In the genomic region with DNA sequence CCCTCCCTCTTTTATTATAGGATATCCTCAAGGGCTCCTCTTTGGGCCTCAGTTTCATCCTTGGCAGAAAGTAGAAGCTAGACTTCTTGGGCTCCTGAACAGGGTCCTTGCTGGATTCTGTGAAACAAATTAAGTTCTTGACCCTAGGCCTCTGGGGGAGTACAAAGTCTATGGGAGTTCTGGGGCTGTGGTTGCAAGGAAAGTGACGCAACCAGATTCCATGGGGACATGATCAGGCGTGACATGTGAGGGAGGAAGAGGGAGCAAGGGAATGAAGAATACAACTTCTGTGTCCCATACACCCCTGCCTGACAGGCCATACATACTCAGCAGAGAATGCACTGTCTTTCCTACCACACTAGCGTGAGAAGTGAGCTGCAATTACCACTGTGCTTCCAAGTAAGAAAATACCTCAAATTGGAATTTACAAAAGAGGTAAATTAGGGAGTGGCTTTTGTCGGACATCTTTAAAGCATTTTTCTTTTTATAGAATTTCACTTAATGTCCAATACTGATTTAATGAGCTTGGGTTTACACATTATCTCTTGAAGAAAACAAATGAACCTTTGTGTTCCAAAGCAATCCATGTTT, we compare ENCODE assay signal across 1 cellular context.
TF ChIP-seq lines count a peak whose summit lies in the region.

No MANE protein-coding gene starts in this region.

TF ChIP-seq in HepG2, 621 proteins besides CTCF, POLR2A, EP300 and RAD21 (continued from another document):
- TF ChIP-seq, protein P1, sequence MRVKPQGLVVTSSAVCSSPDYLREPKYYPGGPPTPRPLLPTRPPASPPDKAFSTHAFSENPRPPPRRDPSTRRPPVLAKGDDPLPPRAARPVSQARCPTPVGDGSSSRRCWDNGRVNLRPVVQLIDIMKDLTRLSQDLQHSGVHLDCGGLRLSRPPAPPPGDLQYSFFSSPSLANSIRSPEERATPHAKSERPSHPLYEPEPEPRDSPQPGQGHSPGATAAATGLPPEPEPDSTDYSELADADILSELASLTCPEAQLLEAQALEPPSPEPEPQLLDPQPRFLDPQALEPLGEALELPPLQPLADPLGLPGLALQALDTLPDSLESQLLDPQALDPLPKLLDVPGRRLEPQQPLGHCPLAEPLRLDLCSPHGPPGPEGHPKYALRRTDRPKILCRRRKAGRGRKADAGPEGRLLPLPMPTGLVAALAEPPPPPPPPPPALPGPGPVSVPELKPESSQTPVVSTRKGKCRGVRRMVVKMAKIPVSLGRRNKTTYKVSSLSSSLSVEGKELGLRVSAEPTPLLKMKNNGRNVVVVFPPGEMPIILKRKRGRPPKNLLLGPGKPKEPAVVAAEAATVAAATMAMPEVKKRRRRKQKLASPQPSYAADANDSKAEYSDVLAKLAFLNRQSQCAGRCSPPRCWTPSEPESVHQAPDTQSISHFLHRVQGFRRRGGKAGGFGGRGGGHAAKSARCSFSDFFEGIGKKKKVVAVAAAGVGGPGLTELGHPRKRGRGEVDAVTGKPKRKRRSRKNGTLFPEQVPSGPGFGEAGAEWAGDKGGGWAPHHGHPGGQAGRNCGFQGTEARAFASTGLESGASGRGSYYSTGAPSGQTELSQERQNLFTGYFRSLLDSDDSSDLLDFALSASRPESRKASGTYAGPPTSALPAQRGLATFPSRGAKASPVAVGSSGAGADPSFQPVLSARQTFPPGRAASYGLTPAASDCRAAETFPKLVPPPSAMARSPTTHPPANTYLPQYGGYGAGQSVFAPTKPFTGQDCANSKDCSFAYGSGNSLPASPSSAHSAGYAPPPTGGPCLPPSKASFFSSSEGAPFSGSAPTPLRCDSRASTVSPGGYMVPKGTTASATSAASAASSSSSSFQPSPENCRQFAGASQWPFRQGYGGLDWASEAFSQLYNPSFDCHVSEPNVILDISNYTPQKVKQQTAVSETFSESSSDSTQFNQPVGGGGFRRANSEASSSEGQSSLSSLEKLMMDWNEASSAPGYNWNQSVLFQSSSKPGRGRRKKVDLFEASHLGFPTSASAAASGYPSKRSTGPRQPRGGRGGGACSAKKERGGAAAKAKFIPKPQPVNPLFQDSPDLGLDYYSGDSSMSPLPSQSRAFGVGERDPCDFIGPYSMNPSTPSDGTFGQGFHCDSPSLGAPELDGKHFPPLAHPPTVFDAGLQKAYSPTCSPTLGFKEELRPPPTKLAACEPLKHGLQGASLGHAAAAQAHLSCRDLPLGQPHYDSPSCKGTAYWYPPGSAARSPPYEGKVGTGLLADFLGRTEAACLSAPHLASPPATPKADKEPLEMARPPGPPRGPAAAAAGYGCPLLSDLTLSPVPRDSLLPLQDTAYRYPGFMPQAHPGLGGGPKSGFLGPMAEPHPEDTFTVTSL (CRISPR knock-in tag; IDR thresholded peaks at IDR 0.05; ENCODE audit: borderline replicate concordance) = peak; percentile 44; the same call in 1 of the 2 replicates
- TF ChIP-seq MLX (CRISPR knock-in tag; IDR thresholded peaks at IDR 0.05) (peak; percentile 66; the same call in 1 of the 2 replicates), ZKSCAN5 (CRISPR knock-in tag; IDR thresholded peaks at IDR 0.05) (no peak), TCF7 (IDR thresholded peaks at IDR 0.05; ENCODE audit: low read depth) (no peak), KDM1A (CRISPR knock-in tag; IDR thresholded peaks at IDR 0.05) (0 out of 2 replicates have a peak, but pooled peaks have one; percentile 17), SPEN (CRISPR knock-in tag; IDR thresholded peaks at IDR 0.05; ENCODE audit: low read depth) (peak; percentile 63; the same call in 1 of the 2 replicates), RFXANK (CRISPR knock-in tag; IDR thresholded peaks at IDR 0.05) (no peak), TARDBP (CRISPR knock-in tag; IDR thresholded peaks at IDR 0.05) (peak; percentile 21; the same call in 1 of the 2 replicates), ZNF672 (CRISPR knock-in tag; IDR thresholded peaks at IDR 0.05) (no peak), ZNF644 (CRISPR knock-in tag; IDR thresholded peaks at IDR 0.05; ENCODE audit: low read depth) (0 out of 2 replicates have a peak, but pooled peaks have one; percentile 47), SAP130 (CRISPR knock-in tag; IDR thresholded peaks at IDR 0.05; ENCODE audit: low read depth) (peak; percentile 74), LCORL (IDR thresholded peaks at IDR 0.05) (no peak), LCORL (CRISPR knock-in tag; IDR thresholded peaks at IDR 0.05) (0 out of 2 replicates have a peak, but pooled peaks have one; percentile 42), ZNF263 (CRISPR knock-in tag; IDR thresholded peaks at IDR 0.05) (peak; percentile 49; the same call in 1 of the 2 replicates), SOX13 (IDR thresholded peaks at IDR 0.05) (no peak), SOX13 (CRISPR knock-in tag; conservative IDR thresholded peaks at IDR 0.05 in 1 of 2, IDR thresholded peaks at IDR 0.05 in 1 of 2) (peak in 1 of 2 experiments; percentile 57; a peak in 2 of 4 replicates), ATRX (CRISPR knock-in tag; IDR thresholded peaks at IDR 0.05; ENCODE audit: borderline replicate concordance) (no peak), TBX2 (CRISPR knock-in tag; IDR thresholded peaks at IDR 0.05; ENCODE audit: borderline replicate concordance) (peak; percentile 53; the same call in 1 of the 2 replicates), IRX3 (CRISPR knock-in tag; IDR thresholded peaks at IDR 0.05; ENCODE audit: borderline replicate concordance, low read depth) (no peak), SOX5 (CRISPR knock-in tag; IDR thresholded peaks at IDR 0.05; ENCODE audit: borderline replicate concordance) (peak; percentile 27; the same call in 1 of the 2 replicates), GPN1 (CRISPR knock-in tag; IDR thresholded peaks at IDR 0.05; ENCODE audit: borderline replicate concordance) (no peak), ZNF296 (CRISPR knock-in tag; conservative IDR thresholded peaks at IDR 0.05) (no peak), ZSCAN20 (CRISPR knock-in tag; IDR thresholded peaks at IDR 0.05; ENCODE audit: borderline replicate concordance) (no peak), FOXA1 (IDR thresholded peaks at IDR 0.05) (no peak), FOXA1 (CRISPR knock-in tag; IDR thresholded peaks at IDR 0.05) (0 out of 2 replicates have a peak, but pooled peaks have one; percentile 7), SETDB1 (CRISPR knock-in tag; IDR thresholded peaks at IDR 0.05; ENCODE audit: borderline replicate concordance) (no peak), NFYC (CRISPR knock-in tag; IDR thresholded peaks at IDR 0.05) (no peak), KLF6 (CRISPR knock-in tag; IDR thresholded peaks at IDR 0.05) (no peak), BHLHE40 (IDR thresholded peaks at IDR 0.05; ENCODE audit: low read length) (peak; percentile 43; the same call in 1 of the 2 replicates), RFX5 (IDR thresholded peaks at IDR 0.05; ENCODE audit: low read depth, low read length) (peak; percentile 39; the same call in 1 of the 2 replicates), ZNF33B (CRISPR knock-in tag; IDR thresholded peaks at IDR 0.05) (peak; percentile 76; the same call in 1 of the 2 replicates), SOX6 (IDR thresholded peaks at IDR 0.05) (no peak), SOX6 (CRISPR knock-in tag; IDR thresholded peaks at IDR 0.05) (no peak), SYNCRIP (IDR thresholded peaks at IDR 0.05; ENCODE audit: insufficient read depth, low read depth, low read length) (no peak), NCOR1 (IDR thresholded peaks at IDR 0.05; ENCODE audit: borderline replicate concordance, low read length) (peak; percentile 55; the same call in 1 of the 2 replicates), MED13 (CRISPR knock-in tag; IDR thresholded peaks at IDR 0.05) (no peak), SALL1 (CRISPR knock-in tag; IDR thresholded peaks at IDR 0.05) (0 out of 2 replicates have a peak, but pooled peaks have one; percentile 18), HMG20A (CRISPR knock-in tag; IDR thresholded peaks at IDR 0.05; ENCODE audit: borderline replicate concordance) (peak; percentile 65)
- TF ChIP-seq, protein P2, sequence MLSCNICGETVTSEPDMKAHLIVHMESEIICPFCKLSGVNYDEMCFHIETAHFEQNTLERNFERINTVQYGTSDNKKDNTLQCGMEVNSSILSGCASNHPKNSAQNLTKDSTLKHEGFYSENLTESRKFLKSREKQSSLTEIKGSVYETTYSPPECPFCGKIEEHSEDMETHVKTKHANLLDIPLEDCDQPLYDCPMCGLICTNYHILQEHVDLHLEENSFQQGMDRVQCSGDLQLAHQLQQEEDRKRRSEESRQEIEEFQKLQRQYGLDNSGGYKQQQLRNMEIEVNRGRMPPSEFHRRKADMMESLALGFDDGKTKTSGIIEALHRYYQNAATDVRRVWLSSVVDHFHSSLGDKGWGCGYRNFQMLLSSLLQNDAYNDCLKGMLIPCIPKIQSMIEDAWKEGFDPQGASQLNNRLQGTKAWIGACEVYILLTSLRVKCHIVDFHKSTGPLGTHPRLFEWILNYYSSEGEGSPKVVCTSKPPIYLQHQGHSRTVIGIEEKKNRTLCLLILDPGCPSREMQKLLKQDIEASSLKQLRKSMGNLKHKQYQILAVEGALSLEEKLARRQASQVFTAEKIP (CRISPR knock-in tag; IDR thresholded peaks at IDR 0.05; ENCODE audit: borderline replicate concordance) = no peak
- TF ChIP-seq, protein P3, sequence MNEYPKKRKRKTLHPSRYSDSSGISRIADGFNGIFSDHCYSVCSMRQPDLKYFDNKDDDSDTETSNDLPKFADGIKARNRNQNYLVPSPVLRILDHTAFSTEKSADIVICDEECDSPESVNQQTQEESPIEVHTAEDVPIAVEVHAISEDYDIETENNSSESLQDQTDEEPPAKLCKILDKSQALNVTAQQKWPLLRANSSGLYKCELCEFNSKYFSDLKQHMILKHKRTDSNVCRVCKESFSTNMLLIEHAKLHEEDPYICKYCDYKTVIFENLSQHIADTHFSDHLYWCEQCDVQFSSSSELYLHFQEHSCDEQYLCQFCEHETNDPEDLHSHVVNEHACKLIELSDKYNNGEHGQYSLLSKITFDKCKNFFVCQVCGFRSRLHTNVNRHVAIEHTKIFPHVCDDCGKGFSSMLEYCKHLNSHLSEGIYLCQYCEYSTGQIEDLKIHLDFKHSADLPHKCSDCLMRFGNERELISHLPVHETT (CRISPR knock-in tag; conservative IDR thresholded peaks at IDR 0.05) = no peak
- TF ChIP-seq, protein P4, sequence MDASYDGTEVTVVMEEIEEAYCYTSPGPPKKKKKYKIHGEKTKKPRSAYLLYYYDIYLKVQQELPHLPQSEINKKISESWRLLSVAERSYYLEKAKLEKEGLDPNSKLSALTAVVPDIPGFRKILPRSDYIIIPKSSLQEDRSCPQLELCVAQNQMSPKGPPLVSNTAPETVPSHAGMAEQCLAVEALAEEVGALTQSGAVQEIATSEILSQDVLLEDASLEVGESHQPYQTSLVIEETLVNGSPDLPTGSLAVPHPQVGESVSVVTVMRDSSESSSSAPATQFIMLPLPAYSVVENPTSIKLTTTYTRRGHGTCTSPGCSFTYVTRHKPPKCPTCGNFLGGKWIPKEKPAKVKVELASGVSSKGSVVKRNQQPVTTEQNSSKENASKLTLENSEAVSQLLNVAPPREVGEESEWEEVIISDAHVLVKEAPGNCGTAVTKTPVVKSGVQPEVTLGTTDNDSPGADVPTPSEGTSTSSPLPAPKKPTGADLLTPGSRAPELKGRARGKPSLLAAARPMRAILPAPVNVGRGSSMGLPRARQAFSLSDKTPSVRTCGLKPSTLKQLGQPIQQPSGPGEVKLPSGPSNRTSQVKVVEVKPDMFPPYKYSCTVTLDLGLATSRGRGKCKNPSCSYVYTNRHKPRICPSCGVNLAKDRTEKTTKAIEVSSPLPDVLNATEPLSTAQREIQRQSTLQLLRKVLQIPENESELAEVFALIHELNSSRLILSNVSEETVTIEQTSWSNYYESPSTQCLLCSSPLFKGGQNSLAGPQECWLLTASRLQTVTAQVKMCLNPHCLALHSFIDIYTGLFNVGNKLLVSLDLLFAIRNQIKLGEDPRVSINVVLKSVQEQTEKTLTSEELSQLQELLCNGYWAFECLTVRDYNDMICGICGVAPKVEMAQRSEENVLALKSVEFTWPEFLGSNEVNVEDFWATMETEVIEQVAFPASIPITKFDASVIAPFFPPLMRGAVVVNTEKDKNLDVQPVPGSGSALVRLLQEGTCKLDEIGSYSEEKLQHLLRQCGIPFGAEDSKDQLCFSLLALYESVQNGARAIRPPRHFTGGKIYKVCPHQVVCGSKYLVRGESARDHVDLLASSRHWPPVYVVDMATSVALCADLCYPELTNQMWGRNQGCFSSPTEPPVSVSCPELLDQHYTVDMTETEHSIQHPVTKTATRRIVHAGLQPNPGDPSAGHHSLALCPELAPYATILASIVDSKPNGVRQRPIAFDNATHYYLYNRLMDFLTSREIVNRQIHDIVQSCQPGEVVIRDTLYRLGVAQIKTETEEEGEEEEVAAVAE (CRISPR knock-in tag; IDR thresholded peaks at IDR 0.05; ENCODE audit: borderline replicate concordance) = peak; percentile 44; the same call in 1 of the 2 replicates
- TF ChIP-seq, protein P5, sequence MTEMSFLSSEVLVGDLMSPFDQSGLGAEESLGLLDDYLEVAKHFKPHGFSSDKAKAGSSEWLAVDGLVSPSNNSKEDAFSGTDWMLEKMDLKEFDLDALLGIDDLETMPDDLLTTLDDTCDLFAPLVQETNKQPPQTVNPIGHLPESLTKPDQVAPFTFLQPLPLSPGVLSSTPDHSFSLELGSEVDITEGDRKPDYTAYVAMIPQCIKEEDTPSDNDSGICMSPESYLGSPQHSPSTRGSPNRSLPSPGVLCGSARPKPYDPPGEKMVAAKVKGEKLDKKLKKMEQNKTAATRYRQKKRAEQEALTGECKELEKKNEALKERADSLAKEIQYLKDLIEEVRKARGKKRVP (CRISPR knock-in tag; IDR thresholded peaks at IDR 0.05) = peak in 1 of 2 experiments; percentile 85; a peak in 2 of 4 replicates
- TF ChIP-seq, protein P6, sequence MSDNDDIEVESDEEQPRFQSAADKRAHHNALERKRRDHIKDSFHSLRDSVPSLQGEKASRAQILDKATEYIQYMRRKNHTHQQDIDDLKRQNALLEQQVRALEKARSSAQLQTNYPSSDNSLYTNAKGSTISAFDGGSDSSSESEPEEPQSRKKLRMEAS (IDR thresholded peaks at IDR 0.05) = peak; percentile 60
TF ChIP-seq in HepG2: peak in this region for 66.
